In genomic region chr4:41613782-41614181, GRCh38 we compare ENCODE assay signal across 15 cellular contexts.
DNase-seq lines count a peak whose midpoint lies in the region; ATAC-seq and TF ChIP-seq lines count a peak whose summit lies in the region.
"Had no signal": no experiment of that assay in that cellular context is flagged by ENCODE, and none has a peak within 500 bp of the region (broad histone marks: within the 10 kb centered on the region; RNA-seq: fewer than 3 reads in every experiment).

No MANE protein-coding gene starts in this region.

- no peak overlapping the region for H3K23ac ChIP-seq in trophoblast cell (ENCODE audit: low read length)

- H3K79me1 ChIP-seq in trophoblast cell (ENCODE audit: low read length): peaks cover 16% of the 10 kb centered on the region

- H3K36me3 ChIP-seq in kidney epithelial cell (ENCODE audit: control insufficient read depth, insufficient read depth, low read length): no peaks in the 10 kb centered on the region
- H3K36me3 ChIP-seq in trophoblast cell (ENCODE audit: control insufficient read depth in 1 of 2, insufficient read depth in 2 of 2, low read length in 2 of 2): no peaks in the 10 kb centered on the region

- peak overlapping the region; percentile 48 for H2BK120ac ChIP-seq in trophoblast cell (ENCODE audit: insufficient read depth, low read length, poor library complexity)

- no peaks in the 10 kb centered on the region for H3K9me3 ChIP-seq in trophoblast cell (ENCODE audit: insufficient read depth, low read depth, low read length)

- H3K14ac ChIP-seq in trophoblast cell (ENCODE audit: low read length): no peak overlapping the region

- peak overlapping the region; percentile 45 for H2BK5ac ChIP-seq in trophoblast cell (ENCODE audit: low read depth, low read length, poor library complexity)

- TF ChIP-seq CTCF in C4-2B (conservative IDR thresholded peaks at IDR 0.05): no peak
- TF ChIP-seq CTCF in astrocyte of the cerebellum (IDR thresholded peaks at IDR 0.05; ENCODE audit: low read depth, low read length, missing control alignments): no peak
- no peak for TF ChIP-seq CTCF in kidney epithelial cell (IDR thresholded peaks at IDR 0.05; ENCODE audit: insufficient read depth, low read length, poor library complexity, severe bottlenecking)

- peak overlapping the region; percentile 54 for H4K8ac ChIP-seq in trophoblast cell (ENCODE audit: low read depth, low read length)

- H3K4me2 ChIP-seq in trophoblast cell (ENCODE audit: low read length): peak overlapping the region; percentile 61

- H4K12ac ChIP-seq in trophoblast cell (ENCODE audit: low read depth, low read length): no peak overlapping the region

- H3K4me3 ChIP-seq in astrocyte of the cerebellum (ENCODE audit: low read depth, low read length) (peak overlapping the region; percentile 38), kidney epithelial cell (ENCODE audit: low read depth, low read length) (peak overlapping the region; percentile 37), trophoblast cell (ENCODE audit: low read depth, low read length) (peak overlapping the region; percentile 47)
- H3K4me3 ChIP-seq: PC-9 had no signal

- no peak overlapping the region for H3K4ac ChIP-seq in trophoblast cell (ENCODE audit: low read depth, low read length)

- peak overlapping the region; percentile 61 for H4K91ac ChIP-seq in trophoblast cell (ENCODE audit: low read depth, low read length)

- no peak overlapping the region for H2BK12ac ChIP-seq in trophoblast cell (ENCODE audit: low read length)

- no peak overlapping the region for H3K18ac ChIP-seq in trophoblast cell (ENCODE audit: low read length)

- ATAC-seq in GM19324 (IDR thresholded peaks at IDR 0.05; ENCODE audit: low FRiP score, unreplicated experiment): no peak
- no peak for ATAC-seq in GM21423 (IDR thresholded peaks at IDR 0.05; ENCODE audit: unreplicated experiment)
- ATAC-seq: natural killer cell had no signal

- H2AFZ ChIP-seq in trophoblast cell (ENCODE audit: insufficient read depth, low read length, poor library complexity): no peak overlapping the region
- H2AFZ ChIP-seq: PC-9 had no signal

- no peak overlapping the region for H2AK5ac ChIP-seq in trophoblast cell (ENCODE audit: low read length)

- H3K4me1 ChIP-seq in trophoblast cell (ENCODE audit: control insufficient read depth in 1 of 2, insufficient read depth in 2 of 2, low read length in 2 of 2): peaks cover 3 to 14% of the 10 kb centered on the region in 2 experiments

- peak overlapping the region; percentile 91 for H3K27ac ChIP-seq in C4-2B
- H3K27ac ChIP-seq in trophoblast cell (ENCODE audit: low read depth, low read length): peak overlapping the region; percentile 91

- H3K9ac ChIP-seq in trophoblast cell (ENCODE audit: low read length): no peak overlapping the region

- in situ Hi-C loops in astrocyte of the cerebellum (cut with HindIII; ENCODE audit: low sequenced_read_pairs): no loop called here

- H3K79me2 ChIP-seq in trophoblast cell (ENCODE audit: control insufficient read depth, insufficient read depth, low read length, poor library complexity): no peaks in the 10 kb centered on the region

- H3K27me3 ChIP-seq in kidney epithelial cell (ENCODE audit: control insufficient read depth, insufficient read depth, low read length) (no peaks in the 10 kb centered on the region), trophoblast cell (ENCODE audit: insufficient read depth, low read length) (no peaks in the 10 kb centered on the region)

- DNase-seq in astrocyte of the cerebellum (ENCODE audit: low read depth) (no peak), kidney epithelial cell (ENCODE audit: low read depth) (no peak), trophoblast cell (peak in 1 of 2 donors; percentile 24), Kasumi-1 (lab: John Stamatoyannopoulos, UW) (no peak), hepatic stellate cell (ENCODE audit: low spot score) (no peak)
- DNase-seq: activated CD4-positive, alpha-beta T cell treated with anti-CD3 and anti-CD28 coated beads, Interleukin-2, amount 50 U/mL, for 48 hours; activated effector memory CD4-positive, alpha-beta T cell treated with anti-CD3 and anti-CD28 coated beads, Interleukin-2, amount 50 U/mL, for 16 hours; central memory CD4-positive, alpha-beta T cell; natural killer cell; NCI-H1105; PC-9; T1000 had no signal
